ENCODE assay signal across 1 cellular context in genomic region chr17:32492648-32493289, GRCh38.
TF ChIP-seq lines count a peak whose summit lies in the region.

No MANE protein-coding gene starts in this region.

TF ChIP-seq in endothelial cell of umbilical vein, 7 proteins besides CTCF, POLR2A, EP300 and RAD21:
- TF ChIP-seq, protein P1, sequence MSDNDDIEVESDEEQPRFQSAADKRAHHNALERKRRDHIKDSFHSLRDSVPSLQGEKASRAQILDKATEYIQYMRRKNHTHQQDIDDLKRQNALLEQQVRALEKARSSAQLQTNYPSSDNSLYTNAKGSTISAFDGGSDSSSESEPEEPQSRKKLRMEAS (IDR thresholded peaks at IDR 0.05; ENCODE audit: insufficient read depth, insufficient read length) = no peak
- TF ChIP-seq POLR2AphosphoS5 (IDR thresholded peaks at IDR 0.05; ENCODE audit: insufficient read depth, low read depth, low read length) = no peak
- no peak for TF ChIP-seq MYC (IDR thresholded peaks at IDR 0.05; ENCODE audit: low read depth, low read length)
- no peak for TF ChIP-seq EZH2 (IDR thresholded peaks at IDR 0.05; ENCODE audit: borderline replicate concordance, low read depth, low read length, severe bottlenecking)
- no peak for TF ChIP-seq GATA2 (IDR thresholded peaks at IDR 0.05; ENCODE audit: insufficient read depth, insufficient read length, low read depth, low read length)
- no peak for TF ChIP-seq JUN (IDR thresholded peaks at IDR 0.05; ENCODE audit: borderline replicate concordance, insufficient read depth, insufficient read length, low read depth)
- no peak for TF ChIP-seq FOS (IDR thresholded peaks at IDR 0.05; ENCODE audit: borderline replicate concordance, insufficient read depth, low read length)
TF ChIP-seq in endothelial cell of umbilical vein: peak in this region for 0.
